In the genomic region with DNA sequence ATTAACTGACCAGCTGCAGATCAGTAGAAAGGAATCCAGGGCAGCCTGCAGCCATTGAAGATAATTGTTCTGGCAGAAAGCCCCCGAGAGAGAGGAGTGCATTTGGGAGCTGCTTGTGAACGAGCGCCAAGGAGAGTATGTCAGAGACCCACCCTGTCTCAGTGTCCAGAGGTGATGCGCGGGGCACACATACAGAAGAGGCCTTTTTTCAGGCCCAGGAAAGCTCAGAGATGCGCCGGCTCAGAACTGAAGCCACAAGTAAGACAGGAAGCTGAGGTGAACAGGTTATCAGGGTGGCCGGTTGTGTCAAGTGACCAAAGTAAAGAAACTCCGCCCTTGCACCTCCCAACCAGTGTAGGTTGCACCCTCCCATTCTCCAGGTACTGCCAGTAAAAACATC, we compare ENCODE assay signal across 16 cellular contexts. TPM values are rescaled to one million over a fixed set of nuclear protein-coding genes. Genes with fewer than 3 reads are reported as not detected.
DNase-seq lines count a peak whose midpoint lies in the region; ATAC-seq, FAIRE-seq and TF ChIP-seq lines count a peak whose summit lies in the region.
"Had no signal": no experiment of that assay in that cellular context is flagged by ENCODE, and none has a peak within 500 bp of the region (broad histone marks: within the 10 kb centered on the region; RNA-seq: fewer than 3 reads in every experiment).

No MANE protein-coding gene starts in this region.

- peaks cover 3% of the 10 kb centered on the region; the same call in 1 of the 2 replicates for H3K79me2 ChIP-seq in Karpas-422 (ENCODE audit: low read length)
- H3K79me2 ChIP-seq in endothelial cell of umbilical vein (ENCODE audit: control insufficient read depth, insufficient read depth, low read length), result no peaks in the 10 kb centered on the region

- no peak overlapping the region for H3K4ac ChIP-seq in mesenchymal stem cell (ENCODE audit: low read depth in 1 of 2, low read length in 2 of 2)

- peak overlapping the region; percentile 52 for H4K91ac ChIP-seq in mesenchymal stem cell (ENCODE audit: low read length)

- dilution Hi-C loops in endothelial cell of umbilical vein (cut with MboI; ENCODE audit: extremely low pct_ligation_motif_present, low sequenced_read_pairs), result no loop called here

- H3K4me1 ChIP-seq in Karpas-422 (ENCODE audit: low read length) (peaks cover 98% of the 10 kb centered on the region), endothelial cell of umbilical vein (ENCODE audit: control insufficient read depth, extremely low read depth, insufficient read depth, low read length) (peaks cover 6% of the 10 kb centered on the region), mesenchymal stem cell (ENCODE audit: control insufficient read depth, insufficient read depth, low read depth, low read length) (peaks cover 25% of the 10 kb centered on the region), SJCRH30 (peaks cover 24% of the 10 kb centered on the region)

- H3K9me2 ChIP-seq in Karpas-422 (replicated peaks; ENCODE audit: insufficient read depth, low read length), result no peaks in the 10 kb centered on the region

- in situ Hi-C loops in brain microvascular endothelial cell (cut with HindIII; ENCODE audit: low pct_ligation_motif_present, low sequenced_read_pairs), result no loop called here

- intact Hi-C loops in endothelial cell of umbilical vein (cut with micrococcal nuclease), result no loop called here

- peak overlapping the region; percentile 38 to 76 for H2BK12ac ChIP-seq in mesenchymal stem cell (ENCODE audit: low read length in 2 of 2)

- H3K9me1 ChIP-seq in endothelial cell of umbilical vein (replicated peaks; ENCODE audit: control insufficient read depth, extremely low read depth, insufficient read depth, low read length), result no peaks in the 10 kb centered on the region

- WGBS in mesenchymal stem cell, result 58% methylated on average over 9 of the region's 9 CpGs

- no peaks in the 10 kb centered on the region for H3K79me1 ChIP-seq in mesenchymal stem cell (replicated peaks; ENCODE audit: low read length, poor library complexity, severe bottlenecking)

- H2AK5ac ChIP-seq in mesenchymal stem cell (ENCODE audit: low read length, severe bottlenecking), result peak overlapping the region; percentile 69

- POLR2A ChIA-PET in endothelial cell of umbilical vein (lab: Charles Lee), result no interaction called here

- no peak overlapping the region for H3K23ac ChIP-seq in mesenchymal stem cell (ENCODE audit: low read length in 2 of 2)

- FAIRE-seq in endothelial cell of umbilical vein (lab: Jason Lieb, UNC), result no peak
- FAIRE-seq: HTR-8/SVneo, islet of Langerhans had no signal

- H2AFZ ChIP-seq in Karpas-422 (ENCODE audit: low read length) (no peak overlapping the region), endothelial cell of umbilical vein (ENCODE audit: low read depth, low read length) (peak overlapping the region; percentile 20), mesenchymal stem cell (ENCODE audit: low read depth, low read length) (no peak overlapping the region)

- no peak overlapping the region for H3K14ac ChIP-seq in mesenchymal stem cell (ENCODE audit: low read length in 2 of 2)

- peak overlapping the region; percentile 38 for H4K8ac ChIP-seq in mesenchymal stem cell (ENCODE audit: low read length)

- H3K36me3 ChIP-seq in Karpas-422 (ENCODE audit: insufficient read depth, low read length) (no peaks in the 10 kb centered on the region), endothelial cell of umbilical vein (ENCODE audit: control insufficient read depth in 2 of 2, extremely low read depth in 1 of 2, insufficient read depth in 2 of 2, low read length in 2 of 2) (no peaks in the 10 kb centered on the region), mesenchymal stem cell (ENCODE audit: control insufficient read depth in 1 of 2, insufficient read depth in 2 of 2, low read depth in 1 of 2, low read length in 2 of 2) (no peaks in the 10 kb centered on the region), SJCRH30 (no peaks in the 10 kb centered on the region), brain microvascular endothelial cell (replicated peaks) (no peaks in the 10 kb centered on the region)
- H3K36me3 ChIP-seq: esophagus muscularis mucosa, uterus had no signal

- H3K27ac ChIP-seq in Karpas-422 (ENCODE audit: low read length) (peak overlapping the region; percentile 96), endothelial cell of umbilical vein (ENCODE audit: insufficient read depth, low read depth, low read length) (no peak overlapping the region), mesenchymal stem cell (ENCODE audit: low read length, poor library complexity, severe bottlenecking) (no peak overlapping the region), SJCRH30 (no peak overlapping the region), brain microvascular endothelial cell (no peak overlapping the region)
- H3K27ac ChIP-seq: uterus had no signal

- CTCF ChIA-PET in endothelial cell of umbilical vein (lab: Charles Lee), result interaction anchor here (0.6 to 1.6 kb wide), 3 partner anchors 14 to 90 kb away, joined by 3 to 4 read pairs (median 3); no protein-coding TSS in a partner anchor

- no peak overlapping the region for H3K4me2 ChIP-seq in Karpas-422 (ENCODE audit: low read depth, low read length, poor library complexity, severe bottlenecking)
- H3K4me2 ChIP-seq in endothelial cell of umbilical vein (ENCODE audit: insufficient read depth, low read length), result no peak overlapping the region
- H3K4me2 ChIP-seq in mesenchymal stem cell (ENCODE audit: low read length, poor library complexity, severe bottlenecking), result no peak overlapping the region

- H3K4me3 ChIP-seq in Karpas-422 (ENCODE audit: low read length) (no peak overlapping the region), endothelial cell of umbilical vein (replicated peaks in 1 of 3; ENCODE audit: insufficient read depth in 1 of 3, low read depth in 1 of 3, low read length in 3 of 3) (no peak overlapping the region), mesenchymal stem cell (ENCODE audit: insufficient read depth in 1 of 2, low read depth in 1 of 2, low read length in 2 of 2) (peak overlapping the region in 1 of 2 experiments; percentile 38), SJCRH30 (no peak overlapping the region), brain microvascular endothelial cell (ENCODE audit: low read depth, low read length) (no peak overlapping the region)
- H3K4me3 ChIP-seq: esophagus muscularis mucosa, uterus had no signal

- H2BK5ac ChIP-seq in mesenchymal stem cell (ENCODE audit: low read depth, low read length, poor library complexity, severe bottlenecking), result peak overlapping the region; percentile 0

- H3K18ac ChIP-seq in mesenchymal stem cell (ENCODE audit: low read depth in 1 of 2, low read length in 2 of 2), result peak overlapping the region in 1 of 2 experiments; percentile 83

- peak; percentile 75 for DNase-seq in AG09319 (ENCODE audit: extremely low read depth, low read depth)
- DNase-seq in Karpas-422, result no peak
- no peak for DNase-seq in endothelial cell of umbilical vein (ENCODE audit: low read depth, low spot score)
- DNase-seq in mesenchymal stem cell, result no peak
- no peak for DNase-seq in SJCRH30
- no peak for DNase-seq in brain microvascular endothelial cell
- DNase-seq: activated CD4-positive, alpha-beta T cell treated with anti-CD3 and anti-CD28 coated beads, Interleukin-2, amount 10 ng/mL, durations not matched to agents 7 days and 5 days; cerebellar nuclear complex; GDM1; NCI-H1417; uterus had no signal

- H3K9ac ChIP-seq in Karpas-422 (ENCODE audit: low read length) (peak overlapping the region; percentile 12; the same call in 1 of the 2 replicates), endothelial cell of umbilical vein (replicated peaks; ENCODE audit: extremely low read depth, insufficient read depth, low read length) (no peak overlapping the region), mesenchymal stem cell (ENCODE audit: low read length) (no peak overlapping the region)

- H3K27me3 ChIP-seq in Karpas-422 (ENCODE audit: low read length) (no peaks in the 10 kb centered on the region), endothelial cell of umbilical vein (ENCODE audit: control insufficient read depth in 2 of 2, insufficient read depth in 2 of 2, low read length in 2 of 2) (no peaks in the 10 kb centered on the region), mesenchymal stem cell (ENCODE audit: control insufficient read depth in 1 of 2, insufficient read depth in 1 of 2, low read length in 2 of 2) (no peaks in the 10 kb centered on the region), SJCRH30 (no peaks in the 10 kb centered on the region), brain microvascular endothelial cell (replicated peaks) (no peaks in the 10 kb centered on the region)
- H3K27me3 ChIP-seq: esophagus muscularis mucosa, uterus had no signal

- no peak overlapping the region for H2BK15ac ChIP-seq in mesenchymal stem cell (ENCODE audit: low read depth, poor library complexity, severe bottlenecking)

- ATAC-seq in HG03039 (IDR thresholded peaks at IDR 0.05; ENCODE audit: unreplicated experiment), result no peak
- no peak for ATAC-seq in GM18502 (IDR thresholded peaks at IDR 0.05; ENCODE audit: poor library complexity, unreplicated experiment)

- H4K20me1 ChIP-seq in Karpas-422 (ENCODE audit: insufficient read depth, low read depth, low read length) (no peaks in the 10 kb centered on the region), endothelial cell of umbilical vein (replicated peaks; ENCODE audit: control insufficient read depth, extremely low read depth, insufficient read depth, low read length) (no peaks in the 10 kb centered on the region)

- BruUV-seq in endothelial cell of umbilical vein (replicated peaks; lab: Mats Ljungman, UMichigan), result no TSS peak

- H2BK120ac ChIP-seq in mesenchymal stem cell (ENCODE audit: low read depth, low read length), result no peak overlapping the region

- no peak for TF ChIP-seq POLR2A in endothelial cell of umbilical vein (IDR thresholded peaks at IDR 0.05; ENCODE audit: low read depth, low read length)

- H3K9me3 ChIP-seq in Karpas-422 (ENCODE audit: low read length), result no peaks in the 10 kb centered on the region
- H3K9me3 ChIP-seq in endothelial cell of umbilical vein (replicated peaks; ENCODE audit: control insufficient read depth, insufficient read depth, low read length), result no peaks in the 10 kb centered on the region
- H3K9me3 ChIP-seq in mesenchymal stem cell (ENCODE audit: control insufficient read depth, low read length), result no peaks in the 10 kb centered on the region
- H3K9me3 ChIP-seq in SJCRH30 (replicated peaks), result no peaks in the 10 kb centered on the region
- H3K9me3 ChIP-seq: esophagus muscularis mucosa, uterus had no signal

- no peak for TF ChIP-seq CTCF in AG09319 (IDR thresholded peaks at IDR 0.05; ENCODE audit: low read depth, low read length)
- no peak for TF ChIP-seq CTCF in endothelial cell of umbilical vein (IDR thresholded peaks at IDR 0.05; ENCODE audit: extremely low read depth in 1 of 2, insufficient read depth in 1 of 2, low read depth in 1 of 2, low read length in 2 of 2)
- no peak for TF ChIP-seq CTCF in brain microvascular endothelial cell (IDR thresholded peaks at IDR 0.05; ENCODE audit: low read depth, low read length, missing control alignments)

RNA-seq across cellular contexts. Expression of a gene that starts 59.8 kb away (rescaled TPM):
- 57.3 and 57.9 TPM in 2 replicates for total RNA-seq in Karpas-422 (2014; rRNA removed; shearing (Covaris generic); ENCODE audit: low replicate concordance)
- total RNA-seq in endothelial cell of umbilical vein, result 87.0 and 106 TPM in 2 replicates
- polyA plus RNA-seq in endothelial cell of umbilical vein, result 40.9 and 50.1 TPM in 2 replicates
- 40.6 and 42.2 TPM in 2 replicates for polyA plus RNA-seq in endothelial cell of umbilical vein (2011; cell fraction: cytosol; rRNA removed)
- 50.1 and 53.9 TPM in 2 replicates for polyA plus RNA-seq in endothelial cell of umbilical vein (2011; cell fraction: nucleus; rRNA removed)
- polyA plus RNA-seq in endothelial cell of umbilical vein (2012), result 54.3 and 76.5 TPM in 2 replicates
- 131 and 134 TPM in 2 replicates for polyA minus RNA-seq in endothelial cell of umbilical vein
- polyA minus RNA-seq in endothelial cell of umbilical vein (2011; cell fraction: cytosol; rRNA and poly(A)+ RNA removed), result 39.0 TPM
- polyA minus RNA-seq in endothelial cell of umbilical vein (2011; cell fraction: nucleus; rRNA and poly(A)+ RNA removed), result 47.2 and 83.6 TPM in 2 replicates
- 134 TPM for polyA plus RNA-seq in mesenchymal stem cell (2013, experiment 1 of 2)
- polyA plus RNA-seq in mesenchymal stem cell (2013, experiment 2 of 2), result 130 TPM
- total RNA-seq in SJCRH30 (2014; rRNA removed; shearing (Covaris generic)), result 23.3 and 23.9 TPM in 2 replicates
